1 cellular context compared by ENCODE assay signal in genomic region chr1:224353975-224354930, GRCh38.
TF ChIP-seq lines count a peak whose summit lies in the region.

No MANE protein-coding gene starts in this region.

TF ChIP-seq in K562, 482 proteins besides CTCF, POLR2A, EP300 and RAD21:
- TF ChIP-seq CBX3 (IDR thresholded peaks at IDR 0.05; ENCODE audit: borderline replicate concordance in 1 of 2, low read length in 2 of 2) (peak in 1 of 2 experiments; percentile 53; a peak in 1 of 3 replicates), TRIM24 (IDR thresholded peaks at IDR 0.05) (peak in 1 of 2 experiments; percentile 35; a peak in 2 of 4 replicates), ZNF668 (CRISPR knock-in tag; IDR thresholded peaks at IDR 0.05) (no peak), AFF1 (IDR thresholded peaks at IDR 0.05; ENCODE audit: low read depth in 1 of 2, partially characterized antibody in 2 of 2) (peak in 1 of 2 experiments; percentile 96), TRIM28 (IDR thresholded peaks at IDR 0.05) (peak; percentile 77), TFAM (CRISPR knock-in tag; conservative IDR thresholded peaks at IDR 0.05) (no peak)
